Comparison of ENCODE assay signal across 8 cellular contexts in the genomic region with DNA sequence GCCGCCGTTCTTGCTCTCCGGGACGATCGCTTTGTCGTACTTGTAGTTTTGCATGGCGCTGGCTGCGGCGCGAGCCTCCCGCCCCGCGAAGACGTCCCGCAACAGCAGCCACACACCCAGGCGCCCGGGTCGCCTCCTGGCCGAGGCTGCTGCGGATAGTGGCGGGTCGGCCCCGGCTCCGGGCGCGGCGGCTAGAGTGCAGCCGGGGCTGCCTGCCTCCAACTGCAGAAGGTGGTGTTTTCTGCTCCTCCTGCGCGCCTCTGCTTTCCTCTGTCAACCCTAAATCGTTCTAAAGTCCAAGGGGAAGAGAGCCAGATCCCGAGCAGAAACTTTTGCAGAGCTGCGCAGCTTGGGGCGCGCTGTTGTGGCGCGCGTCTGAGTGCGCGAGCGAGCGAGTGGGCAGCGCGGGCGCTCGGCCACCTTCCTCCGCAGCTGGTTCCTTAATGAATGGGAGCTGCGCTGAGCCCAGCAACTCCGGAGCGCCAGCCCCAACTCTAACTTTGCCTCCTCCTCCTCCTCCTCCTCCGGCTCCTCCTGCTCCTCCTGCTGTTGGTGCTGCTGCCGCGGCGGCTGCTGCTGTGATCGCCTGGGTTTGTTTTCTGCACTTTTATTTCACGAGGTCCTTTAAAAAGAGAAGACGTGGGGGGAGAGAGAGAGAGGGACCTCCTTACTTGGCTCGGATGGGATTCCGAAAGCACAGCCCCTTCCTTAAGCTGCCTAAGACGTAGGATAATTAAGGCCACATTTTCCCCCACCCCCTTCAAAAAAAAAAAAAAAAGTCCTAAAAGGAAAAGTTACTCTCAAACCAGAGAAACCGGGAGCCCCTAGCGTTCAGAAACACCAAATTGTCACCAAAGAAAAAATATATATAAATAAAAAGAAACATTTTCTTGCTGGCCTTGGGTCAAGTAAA. TPM values are rescaled to one million over a fixed set of nuclear protein-coding genes. Genes with fewer than 3 reads are reported as not detected.
DNase-seq lines count a peak whose midpoint lies in the region; ATAC-seq and TF ChIP-seq lines count a peak whose summit lies in the region.

A gene (minus strand): TSS at position 601 of the 913 bp plus-strand sequence. CDS start 547 bp downstream, at position 54.

- H3K27me3 ChIP-seq in aorta (ENCODE audit: control insufficient read depth in 1 of 2, insufficient read depth in 2 of 2, low read length in 1 of 2) = no peaks in the 10 kb centered on the region

- H3K36me3 ChIP-seq in aorta (ENCODE audit: control insufficient read depth in 1 of 2, insufficient read depth in 2 of 2, low read length in 1 of 2) = no peaks in the 10 kb centered on the region

- no peaks in the 10 kb centered on the region for H3K9me3 Mint-ChIP-seq in activated T-cell treated with anti-CD3 and anti-CD28 coated beads, Interleukin-2, amount 50 U/mL, for 72 hours
- no peaks in the 10 kb centered on the region for H3K9me3 Mint-ChIP-seq in naive B cell

- no peak within 1 kb of the TSS for H3K27ac Mint-ChIP-seq in activated T-cell treated with anti-CD3 and anti-CD28 coated beads, Interleukin-2, amount 50 U/mL, for 72 hours
- peak within 1 kb of the TSS in 5 of 6 donors; percentile 42 to 88 (median 85) for H3K27ac Mint-ChIP-seq in naive B cell

- peak within 1 kb of the TSS; percentile 64 to 80 for H3K4me3 Mint-ChIP-seq in activated T-cell treated with anti-CD3 and anti-CD28 coated beads, Interleukin-2, amount 50 U/mL, for 72 hours
- H3K4me3 Mint-ChIP-seq in naive B cell = peak within 1 kb of the TSS; percentile 93 to 98 (median 96)

- intact Hi-C loops in aorta (cut with DNase I) = loop anchor here (5.0 to 10.0 kb wide), 6 partner anchors 164 to 1202 kb away; no protein-coding TSS in a partner anchor

- peak; percentile 79 for TF ChIP-seq CTCF in C4-2B (conservative IDR thresholded peaks at IDR 0.05)
- TF ChIP-seq CTCF in foreskin fibroblast (IDR thresholded peaks at IDR 0.05; ENCODE audit: low read depth, low read length) = peak; percentile 54

- H3K27me3 Mint-ChIP-seq in activated T-cell treated with anti-CD3 and anti-CD28 coated beads, Interleukin-2, amount 50 U/mL, for 72 hours (ENCODE audit: low read depth) = peaks cover 41% of the 10 kb centered on the region
- H3K27me3 Mint-ChIP-seq in naive B cell = peaks cover 0 to 8% (median 4%) of the 10 kb centered on the region in 3 donors

- H3K4me1 Mint-ChIP-seq in activated T-cell treated with anti-CD3 and anti-CD28 coated beads, Interleukin-2, amount 50 U/mL, for 72 hours (ENCODE audit: low read depth) = peaks cover 6% of the 10 kb centered on the region
- peaks cover 26 to 42% (median 36%) of the 10 kb centered on the region in 3 donors for H3K4me1 Mint-ChIP-seq in naive B cell

- no peaks in the 10 kb centered on the region for H3K9me3 ChIP-seq in aorta (ENCODE audit: control insufficient read depth, low read length)

- H3K36me3 Mint-ChIP-seq in activated T-cell treated with anti-CD3 and anti-CD28 coated beads, Interleukin-2, amount 50 U/mL, for 72 hours (ENCODE audit: insufficient read depth in 2 of 2) = no peaks in the 10 kb centered on the region
- no peaks in the 10 kb centered on the region for H3K36me3 Mint-ChIP-seq in naive B cell

- H3K4me1 ChIP-seq in aorta (ENCODE audit: control insufficient read depth in 1 of 2, insufficient read depth in 2 of 2, low read length in 2 of 2) = peaks cover 0 to 16% of the 10 kb centered on the region in 2 donors

- ATAC-seq in GM19463 (IDR thresholded peaks at IDR 0.05; ENCODE audit: unreplicated experiment) = peak; percentile 56
- peak; percentile 44 to 51 for ATAC-seq in activated T-cell treated with anti-CD3 and anti-CD28 coated beads, Interleukin-2, amount 50 U/mL, for 72 hours (replicated peaks in 1 of 2)
- peak; percentile 15 to 17 for ATAC-seq in naive B cell (ENCODE audit: low read depth in 2 of 2)
- ATAC-seq in aorta (ENCODE audit: low FRiP score) = peak; percentile 94
- ATAC-seq in GM21717 (IDR thresholded peaks at IDR 0.05; ENCODE audit: unreplicated experiment) = no peak

- WGBS in aorta, 2 donors = 0% methylated on average over 57 to 62 of the region's 62 CpGs

- H3K4me3 ChIP-seq in foreskin fibroblast (ENCODE audit: low read depth in 1 of 2, low read length in 2 of 2) = peak within 1 kb of the TSS; percentile 79 to 99
- H3K4me3 ChIP-seq in aorta (ENCODE audit: low read length in 2 of 2) = peak within 1 kb of the TSS; percentile 51 to 89

- DNase-seq in NCI-H2196 treated with DMSO at 0.1 percent for 48 hours (lab: John Stamatoyannopoulos, UW; ENCODE audit: unreplicated experiment) = peak; percentile 62
- DNase-seq in activated T-cell treated with anti-CD3 and anti-CD28 coated beads, Interleukin-2, amount 50 U/mL, for 72 hours = peak; percentile 4 to 5
- DNase-seq in foreskin fibroblast = peak; percentile 91 to 96
- peak; percentile 29 for DNase-seq in naive B cell
- peak; percentile 93 to 94 for DNase-seq in aorta

- H3K27ac ChIP-seq in C4-2B = peak within 1 kb of the TSS; percentile 86
- H3K27ac ChIP-seq in aorta (ENCODE audit: low read depth in 1 of 2, low read length in 2 of 2) = peak within 1 kb of the TSS in 1 of 2 donors; percentile 88

RNA-seq across cellular contexts. Expression of the gene that starts here (rescaled TPM):
- not detected for total RNA-seq in activated T-cell treated with anti-CD3 and anti-CD28 coated beads, Interleukin-2, amount 50 U/mL, for 72 hours
- 1 to 10 TPM in 5 of 6 donors, under 1 TPM in 1; 1.00 to 2.6 (median 1.5) TPM for polyA plus RNA-seq in naive B cell (ENCODE audit: low read depth in 6 of 6)
- 100 to 1,000 TPM in 1 of 2 donors, 10 to 100 TPM in 1; 76.2 to 112 TPM for total RNA-seq in aorta
- 100 to 1,000 TPM in 1 of 2 donors, 10 to 100 TPM in 1; 19.0 to 114 TPM for polyA plus RNA-seq in aorta

Comparison
In these comparisons a context has a peak if more than half of its experiments do, and no peak if none do; other contexts are left out.
1. RNA of the gene that starts here (total RNA-seq): 76.2 to 112 TPM in aorta; not detected in activated T-cell treated with anti-CD3 and anti-CD28 coated beads, Interleukin-2, amount 50 U/mL, for 72 hours; every median in the first group is over 10 times any median in the second.
2. RNA of the gene that starts here (polyA plus RNA-seq): 19.0 to 114 TPM in aorta; 1.00 to 2.6 TPM in naive B cell; every median in the first group is over 4 times any median in the second.
3. Peak in DNase-seq and ATAC-seq in activated T-cell treated with anti-CD3 and anti-CD28 coated beads, Interleukin-2, amount 50 U/mL, for 72 hours; RNA of the gene not detected or under 1 TPM.
4. DNase-seq: peak in every context shown above with its lines; median percentile 94 in foreskin fibroblast; 94 in aorta; 62 in NCI-H2196 treated with DMSO at 0.1 percent for 48 hours; 29 in naive B cell; 4 in activated T-cell treated with anti-CD3 and anti-CD28 coated beads, Interleukin-2, amount 50 U/mL, for 72 hours.